In the genomic region with DNA sequence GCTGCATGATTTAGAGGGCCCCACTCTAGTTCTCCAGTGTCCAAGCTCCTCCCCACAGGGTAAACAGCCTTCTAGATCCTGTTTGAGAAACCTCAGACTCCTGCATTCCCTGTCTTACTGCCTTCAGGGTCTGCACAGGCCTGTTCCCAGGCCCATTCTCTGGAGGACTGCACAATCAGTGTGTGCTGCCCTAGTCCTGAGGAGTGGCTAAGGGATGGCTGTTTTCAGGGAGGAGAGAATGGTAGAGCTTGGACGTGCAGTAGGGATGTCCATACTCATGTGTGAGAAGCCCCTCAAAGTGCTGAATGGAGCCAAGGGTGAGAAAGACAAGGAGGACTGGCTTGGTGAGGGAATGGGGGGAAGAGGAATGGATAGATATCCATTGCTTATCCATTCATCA, we compare ENCODE assay signal across 23 cellular contexts.
"Had no signal": no experiment of that assay in that cellular context is flagged by ENCODE, and none has a peak within 500 bp of the region (broad histone marks: within the 10 kb centered on the region; RNA-seq: fewer than 3 reads in every experiment).

No MANE protein-coding gene starts in this region.

- H3K36me3 ChIP-seq: colonic mucosa, esophagus squamous epithelium, gastrocnemius medialis, heart right ventricle, left lung, lower lobe of right lung had no signal

- ATAC-seq: effector memory CD8-positive, alpha-beta T cell; esophagus mucosa; gastrocnemius medialis; heart right ventricle; left cardiac atrium; left lung; left ventricle myocardium superior; lower lobe of right lung had no signal

- H3K27ac ChIP-seq: colonic mucosa, epithelial cell of prostate, esophagus squamous epithelium, gastrocnemius medialis, heart right ventricle, left lung, lower lobe of right lung had no signal

- H3K27me3 ChIP-seq: colonic mucosa, esophagus squamous epithelium, gastrocnemius medialis, heart right ventricle, left lung had no signal

- DNase-seq: colonic mucosa; cortex of kidney; effector CD8-positive, alpha-beta T cell; effector memory CD8-positive, alpha-beta T cell; endodermal cell; erythroblast; esophagus squamous epithelium; foreskin fibroblast; foreskin melanocyte; gastrocnemius medialis; glutamatergic neuron; head of caudate nucleus; heart right ventricle; hippocampal formation; left cardiac atrium; left lung; left ventricle myocardium superior; lower lobe of right lung; mesendoderm; midbrain had no signal

- H3K4me3 ChIP-seq: colonic mucosa, esophagus squamous epithelium, gastrocnemius medialis, heart right ventricle, left lung, lower lobe of right lung had no signal

- H3K4me1 Mint-ChIP-seq: endodermal cell had no signal

- H3K4me1 ChIP-seq: colonic mucosa, esophagus squamous epithelium, gastrocnemius medialis, heart right ventricle, left lung, lower lobe of right lung had no signal

- H3K9me3 ChIP-seq: colonic mucosa, gastrocnemius medialis had no signal

- H3K27ac Mint-ChIP-seq: dendritic cell treated with granulocyte-macrophage colony-stimulating factor and Interleukin-4, amounts not matched to agents 40 ng/mL and 50 ng/mL, for 4 days; effector memory CD8-positive, alpha-beta T cell; endodermal cell had no signal

- H3K4me3 Mint-ChIP-seq: dendritic cell treated with granulocyte-macrophage colony-stimulating factor and Interleukin-4, amounts not matched to agents 40 ng/mL and 50 ng/mL, for 4 days; effector memory CD8-positive, alpha-beta T cell; endodermal cell had no signal

- H3K27me3 Mint-ChIP-seq: dendritic cell treated with granulocyte-macrophage colony-stimulating factor and Interleukin-4, amounts not matched to agents 40 ng/mL and 50 ng/mL, for 4 days; effector memory CD8-positive, alpha-beta T cell had no signal
